Comparison of ENCODE assay signal across 30 cellular contexts in the genomic region with DNA sequence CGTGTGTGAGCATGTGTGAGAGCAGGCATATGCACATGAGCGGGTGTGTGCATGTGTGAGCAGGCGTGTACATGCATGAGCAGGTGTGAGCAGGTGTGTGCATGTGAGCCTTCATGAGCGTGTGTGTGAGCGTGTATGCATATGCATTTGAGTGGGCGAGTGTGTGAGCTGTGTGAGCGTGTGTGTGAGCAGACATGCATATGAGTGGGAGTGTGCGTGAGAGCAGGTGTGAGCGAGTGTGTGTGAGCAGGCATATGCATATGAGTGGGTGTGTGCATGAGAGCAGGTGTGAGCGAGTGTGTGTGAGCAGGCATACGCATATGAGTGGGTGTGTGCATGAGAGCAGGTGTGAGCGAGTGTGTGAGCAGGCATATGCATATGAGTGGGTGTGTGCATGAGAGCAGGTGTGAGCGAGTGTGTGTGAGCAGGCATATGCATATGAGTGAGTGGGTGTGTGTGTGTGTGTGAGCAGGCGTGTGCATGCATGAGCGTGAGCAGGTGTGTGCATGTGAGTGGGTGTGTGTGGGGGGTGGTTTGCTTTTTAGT. TPM values are rescaled to one million over a fixed set of nuclear protein-coding genes. Genes with fewer than 3 reads are reported as not detected.
"Had no signal": no experiment of that assay in that cellular context is flagged by ENCODE, and none has a peak within 500 bp of the region (broad histone marks: within the 10 kb centered on the region; RNA-seq: fewer than 3 reads in every experiment).

No MANE protein-coding gene starts in this region.

- H3K4me3 ChIP-seq: ascending aorta, MG63, SJCRH30, SK-N-MC had no signal

- ATAC-seq: activated CD4-positive, alpha-beta T cell treated with anti-CD3 and anti-CD28 coated beads for 36 hours; activated CD4-positive, CD25-positive, alpha-beta regulatory T cell treated with anti-CD3 and anti-CD28 coated beads, Interleukin-2, amount 50 U/mL, for 24 hours; activated CD8-positive, alpha-beta T cell treated with anti-CD3 and anti-CD28 coated beads, Interleukin-2, amount 10 ng/mL, durations not matched to agents 7 days and 5 days; Panc1; WTC11 had no signal

- H3K9me3 ChIP-seq: ascending aorta, MG63, SJCRH30 had no signal

- H3K27me3 ChIP-seq: ascending aorta, MG63, SJCRH30 had no signal

- FAIRE-seq: TTC549 had no signal

- DNase-seq: activated CD4-positive, alpha-beta T cell treated with anti-CD3 and anti-CD28 coated beads for 36 hours; activated CD4-positive, alpha-beta T cell treated with anti-CD3 and anti-CD28 coated beads, Interleukin-2, amount 10 ng/mL, durations not matched to agents 7 days and 5 days; activated CD4-positive, alpha-beta T cell treated with anti-CD3 and anti-CD28 coated beads, Interleukin-2, amount 50 U/mL, for 48 hours; activated CD8-positive, alpha-beta T cell treated with anti-CD3 and anti-CD28 coated beads, Interleukin-2, amount 10 ng/mL, durations not matched to agents 7 days and 5 days; activated gamma-delta T cell; activated naive CD4-positive, alpha-beta T cell treated with Interleukin-2 at 50 U/mL for 16 hours; activated naive CD8-positive, alpha-beta T cell treated with anti-CD3 and anti-CD28 coated beads, Interleukin-2, amount 10 ng/mL, durations not matched to agents 7 days and 5 days; activated T-cell treated with anti-CD3 and anti-CD28 coated beads, Interleukin-2, amount 50 U/mL, for 24 hours; amygdala; Kasumi-1; MG63; NCI-H1048; NCI-H1105 treated with DMSO at 0.1 percent for 48 hours; NCI-H1436; NCI-H1694; NCI-H1930; NCI-H345; NCI-H524 treated with DMSO at 0.1 percent for 48 hours; SHP77; SJCRH30 had no signal

- H3K36me3 ChIP-seq: MG63, SJCRH30 had no signal

- H3K4me1 ChIP-seq: ascending aorta, SJCRH30 had no signal

- H3K27ac ChIP-seq: ascending aorta, SJCRH30, SK-N-MC had no signal

RNA-seq across cellular contexts. Expression of a gene that starts 30.7 kb away (rescaled TPM):
- total RNA-seq: activated CD4-positive, alpha-beta T cell treated with anti-CD3 and anti-CD28 coated beads for 36 hours; activated CD4-positive, alpha-beta T cell treated with anti-CD3 and anti-CD28 coated beads, Interleukin-2, amount 10 ng/mL, durations not matched to agents 7 days and 5 days; activated CD8-positive, alpha-beta T cell treated with anti-CD3 and anti-CD28 coated beads, Interleukin-2, amount 10 ng/mL, durations not matched to agents 7 days and 5 days; activated naive CD8-positive, alpha-beta T cell treated with anti-CD3 and anti-CD28 coated beads, Interleukin-2, amount 10 ng/mL, durations not matched to agents 7 days and 5 days; activated T-helper 2 cell treated with anti-CD3 and anti-CD28 coated beads, Interferon-gamma antibody, Interleukin-2, Interleukin-4, amounts not matched to agents 10 μg/mL and 5 μg/mL and 100 μg/mL, durations not matched to agents 14 hours and 24 hours and 36 hours; ascending aorta; cardiac septum; NCI-H460; RPMI7951; SJCRH30 had no signal
